ENCODE assay signal across 8 cellular contexts in the genomic region with DNA sequence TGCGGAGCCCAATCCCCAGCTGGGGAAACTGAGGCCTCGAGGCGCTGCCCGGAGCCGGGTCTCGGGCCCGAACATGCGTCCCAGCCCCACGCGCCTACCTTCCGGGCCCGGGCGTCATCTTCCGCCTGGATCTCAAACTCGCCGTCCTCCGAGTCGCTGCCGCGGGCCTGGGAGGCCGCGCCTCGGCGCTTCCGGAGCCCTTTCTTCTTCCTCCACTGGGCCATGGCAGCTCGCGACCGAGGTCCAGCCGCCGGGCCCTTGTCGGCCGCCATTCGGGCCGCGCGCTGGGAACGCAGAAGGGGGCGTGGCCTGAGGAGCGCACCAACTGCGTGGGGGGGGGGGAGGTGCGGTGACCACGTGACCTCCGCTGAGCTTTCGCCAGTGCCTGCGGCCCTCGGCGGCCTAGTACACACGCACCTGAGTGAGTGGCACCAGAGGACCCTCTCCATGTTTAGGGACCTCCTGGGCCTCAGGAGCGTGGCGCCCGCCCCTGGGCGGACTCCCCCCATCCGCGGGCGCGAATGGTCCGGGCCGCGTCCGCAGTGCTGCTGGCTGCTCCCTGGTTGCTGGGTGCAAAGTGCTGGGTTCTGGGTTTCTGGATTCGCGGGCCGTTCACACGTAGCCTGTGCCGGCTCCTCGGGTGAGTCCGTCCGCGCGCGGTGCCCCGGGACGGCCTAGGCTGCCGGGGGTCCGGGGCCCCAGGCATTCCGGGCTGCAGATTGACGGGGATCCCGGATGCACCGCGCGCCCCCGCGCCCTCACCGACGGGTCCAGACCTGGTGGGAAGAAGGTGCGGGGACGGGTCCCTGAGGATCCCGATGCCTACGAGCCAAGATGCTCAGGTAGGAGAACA. TPM values are rescaled to one million over a fixed set of nuclear protein-coding genes. Genes with fewer than 3 reads are reported as not detected.
DNase-seq lines count a peak whose midpoint lies in the region; ATAC-seq, FAIRE-seq and TF ChIP-seq lines count a peak whose summit lies in the region.

A gene with protein sequence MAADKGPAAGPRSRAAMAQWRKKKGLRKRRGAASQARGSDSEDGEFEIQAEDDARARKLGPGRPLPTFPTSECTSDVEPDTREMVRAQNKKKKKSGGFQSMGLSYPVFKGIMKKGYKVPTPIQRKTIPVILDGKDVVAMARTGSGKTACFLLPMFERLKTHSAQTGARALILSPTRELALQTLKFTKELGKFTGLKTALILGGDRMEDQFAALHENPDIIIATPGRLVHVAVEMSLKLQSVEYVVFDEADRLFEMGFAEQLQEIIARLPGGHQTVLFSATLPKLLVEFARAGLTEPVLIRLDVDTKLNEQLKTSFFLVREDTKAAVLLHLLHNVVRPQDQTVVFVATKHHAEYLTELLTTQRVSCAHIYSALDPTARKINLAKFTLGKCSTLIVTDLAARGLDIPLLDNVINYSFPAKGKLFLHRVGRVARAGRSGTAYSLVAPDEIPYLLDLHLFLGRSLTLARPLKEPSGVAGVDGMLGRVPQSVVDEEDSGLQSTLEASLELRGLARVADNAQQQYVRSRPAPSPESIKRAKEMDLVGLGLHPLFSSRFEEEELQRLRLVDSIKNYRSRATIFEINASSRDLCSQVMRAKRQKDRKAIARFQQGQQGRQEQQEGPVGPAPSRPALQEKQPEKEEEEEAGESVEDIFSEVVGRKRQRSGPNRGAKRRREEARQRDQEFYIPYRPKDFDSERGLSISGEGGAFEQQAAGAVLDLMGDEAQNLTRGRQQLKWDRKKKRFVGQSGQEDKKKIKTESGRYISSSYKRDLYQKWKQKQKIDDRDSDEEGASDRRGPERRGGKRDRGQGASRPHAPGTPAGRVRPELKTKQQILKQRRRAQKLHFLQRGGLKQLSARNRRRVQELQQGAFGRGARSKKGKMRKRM (minus strand): TSS at position 299 of the 853 bp plus-strand sequence. CDS start 27 bp downstream, at position 272.
A gene with protein sequence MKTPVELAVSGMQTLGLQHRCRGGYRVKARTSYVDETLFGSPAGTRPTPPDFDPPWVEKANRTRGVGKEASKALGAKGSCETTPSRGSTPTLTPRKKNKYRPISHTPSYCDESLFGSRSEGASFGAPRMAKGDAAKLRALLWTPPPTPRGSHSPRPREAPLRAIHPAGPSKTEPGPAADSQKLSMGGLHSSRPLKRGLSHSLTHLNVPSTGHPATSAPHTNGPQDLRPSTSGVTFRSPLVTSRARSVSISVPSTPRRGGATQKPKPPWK (plus strand): TSS at position 542 of the 853 bp plus-strand sequence. CDS start 1,026 bp downstream, outside the sequence.

- no peaks in the 10 kb centered on the region for H3K9me3 Mint-ChIP-seq in H9
- H3K9me3 Mint-ChIP-seq in activated naive CD8-positive, alpha-beta T cell treated with anti-CD3 and anti-CD28 coated beads for 36 hours: no peaks in the 10 kb centered on the region

- DNase-seq in GM04503 (ENCODE audit: low read depth) (peak; percentile 20), H9 (peak; percentile 95), MG63 (peak; percentile 77), Right ventricle myocardium inferior (ENCODE audit: missing footprints) (peak; percentile 91), pancreas (peak; percentile 74 to 95 (median 86))
- peak; percentile 79 for DNase-seq in activated naive CD8-positive, alpha-beta T cell treated with anti-CD3 and anti-CD28 coated beads for 36 hours

- TF ChIP-seq CTCF in H9 (conservative IDR thresholded peaks at IDR 0.05) (no peak), SU-DHL-6 (IDR thresholded peaks at IDR 0.05; ENCODE audit: insufficient read depth, low read length, poor library complexity, severe bottlenecking) (no peak), pancreas (IDR thresholded peaks at IDR 0.05) (no peak)

- intact Hi-C loops in Right ventricle myocardium inferior (cut with DNase I) (no loop called here), pancreas (cut with DNase I) (no loop called here)

- ATAC-seq in Right ventricle myocardium inferior (peak; percentile 90), pancreas (peak; percentile 88 to 95 (median 90))

- peak within 1 kb of the TSS; percentile 89 to 92 for H3K4me3 Mint-ChIP-seq in H9
- peak within 1 kb of the TSS; percentile 95 for H3K4me3 Mint-ChIP-seq in activated naive CD8-positive, alpha-beta T cell treated with anti-CD3 and anti-CD28 coated beads for 36 hours

- no peak within 1 kb of the TSS for H4K5ac ChIP-seq in H9 (ENCODE audit: insufficient read length, low read depth, low read length)

- H3K14ac ChIP-seq in H9 (ENCODE audit: insufficient read depth, low read length): peak within 1 kb of the TSS; percentile 93

- no peak within 1 kb of the TSS for H2AK5ac ChIP-seq in H9 (ENCODE audit: insufficient read length, low read length)

- no peak within 1 kb of the TSS for H2BK12ac ChIP-seq in H9 (ENCODE audit: insufficient read length, low read depth, low read length)

- no CpG with 5 or more reads among the region's 89 CpGs for WGBS in H9 (ENCODE audit: extremely low coverage, insufficient read length, low lambda C conversion rate)
- WGBS in pancreas, 2 donors: 0 to 1% methylated on average over 80 to 89 of the region's 89 CpGs
- under 1% methylated on average over 89 of the region's 89 CpGs for WGBS in thymus

- H3K27me3 ChIP-seq in H9 (ENCODE audit: insufficient read depth, low read length) (no peaks in the 10 kb centered on the region), MG63 (no peaks in the 10 kb centered on the region), SU-DHL-6 (ENCODE audit: low read length) (no peaks in the 10 kb centered on the region), pancreas (no peaks in the 10 kb centered on the region), thymus (ENCODE audit: control insufficient read depth, insufficient read depth) (no peaks in the 10 kb centered on the region)

- H3K36me3 ChIP-seq in MG63: peaks cover 48% of the 10 kb centered on the region
- H3K36me3 ChIP-seq in SU-DHL-6 (ENCODE audit: low read length): 0 out of 2 replicates have a peak, but pooled peaks cover 9% of the 10 kb centered on the region
- peaks cover 0 to 3% (median under 1%) of the 10 kb centered on the region in 3 donors for H3K36me3 ChIP-seq in pancreas
- peaks cover 13% of the 10 kb centered on the region for H3K36me3 ChIP-seq in thymus (ENCODE audit: control insufficient read depth, insufficient read depth)

- FAIRE-seq in pancreas (lab: Jason Lieb, UNC): no peak

- peaks cover 8 to 12% of the 10 kb centered on the region in 2 experiments for H3K4me1 Mint-ChIP-seq in H9
- peaks cover 39% of the 10 kb centered on the region for H3K4me1 Mint-ChIP-seq in activated naive CD8-positive, alpha-beta T cell treated with anti-CD3 and anti-CD28 coated beads for 36 hours

- H3K36me3 Mint-ChIP-seq in H9 (ENCODE audit: insufficient read depth in 1 of 3, low read depth in 3 of 3): peaks cover 29 to 44% (median 33%) of the 10 kb centered on the region in 3 experiments
- peaks cover 28% of the 10 kb centered on the region for H3K36me3 Mint-ChIP-seq in activated naive CD8-positive, alpha-beta T cell treated with anti-CD3 and anti-CD28 coated beads for 36 hours

- H3T11ph ChIP-seq in H9 (ENCODE audit: low read length): no peak within 1 kb of the TSS

- H3K27ac ChIP-seq in H9 (ENCODE audit: insufficient read length, low read depth, low read length): no peak within 1 kb of the TSS
- H3K27ac ChIP-seq in SU-DHL-6 (ENCODE audit: low read depth, low read length): peak within 1 kb of the TSS; percentile 86
- H3K27ac ChIP-seq in pancreas: peak within 1 kb of the TSS; percentile 87 to 99 (median 94)
- peak within 1 kb of the TSS; percentile 83 for H3K27ac ChIP-seq in thymus (ENCODE audit: low read depth)

- H3K9ac ChIP-seq in H9 (ENCODE audit: extremely low read depth, insufficient read length, low read length) (peak within 1 kb of the TSS; percentile 77), SU-DHL-6 (ENCODE audit: low read length) (peak within 1 kb of the TSS; percentile 81)

- H2BK20ac ChIP-seq in H9 (ENCODE audit: low read depth, low read length, poor library complexity, severe bottlenecking): no peak within 1 kb of the TSS

- H3K4me1 ChIP-seq in H9 (ENCODE audit: insufficient read depth, low read length) (no peaks in the 10 kb centered on the region), pancreas (peaks cover 4 to 13% (median 8%) of the 10 kb centered on the region in 3 donors), thymus (ENCODE audit: control insufficient read depth, insufficient read depth, low read length) (peaks cover 14% of the 10 kb centered on the region)

- H3F3A ChIP-seq in SU-DHL-6 (ENCODE audit: insufficient read depth): peaks cover 16% of the 10 kb centered on the region

- no peaks in the 10 kb centered on the region for H3K9me2 ChIP-seq in SU-DHL-6 (replicated peaks; ENCODE audit: insufficient read depth, low read length)

- H3K9me3 ChIP-seq in H9 (ENCODE audit: control insufficient read depth, low read depth, low read length) (no peaks in the 10 kb centered on the region), MG63 (no peaks in the 10 kb centered on the region), SU-DHL-6 (ENCODE audit: insufficient read depth, low read length) (no peaks in the 10 kb centered on the region), pancreas (no peaks in the 10 kb centered on the region), thymus (ENCODE audit: control insufficient read depth) (no peaks in the 10 kb centered on the region)

- H3K79me2 ChIP-seq in H9 (ENCODE audit: insufficient read depth, low read length) (peaks cover 16% of the 10 kb centered on the region; the same call in 1 of the 2 replicates), SU-DHL-6 (ENCODE audit: insufficient read depth, low read length) (peaks cover 73% of the 10 kb centered on the region)

- H3K4ac ChIP-seq in H9 (ENCODE audit: low read depth, low read length): no peak within 1 kb of the TSS

- H2BK5ac ChIP-seq in H9 (ENCODE audit: insufficient read length, low read length): no peak within 1 kb of the TSS

- H3K4me3 ChIP-seq in MG63 (peak within 1 kb of the TSS; percentile 93), SU-DHL-6 (ENCODE audit: insufficient read depth, low read length, poor library complexity, severe bottlenecking) (peak within 1 kb of the TSS; percentile 81), pancreas (peak within 1 kb of the TSS; percentile 68 to 100 (median 91)), thymus (ENCODE audit: low read length) (peak within 1 kb of the TSS; percentile 70)

- no peaks in the 10 kb centered on the region for H3K27me3 Mint-ChIP-seq in H9 (ENCODE audit: low read depth)
- H3K27me3 Mint-ChIP-seq in activated naive CD8-positive, alpha-beta T cell treated with anti-CD3 and anti-CD28 coated beads for 36 hours: no peaks in the 10 kb centered on the region

- H3K23ac ChIP-seq in H9 (ENCODE audit: insufficient read length, low read depth, low read length): no peak within 1 kb of the TSS

- no peak within 1 kb of the TSS for H3K56ac ChIP-seq in H9 (ENCODE audit: insufficient read length, low read depth, low read length)

- H2AFZ ChIP-seq in H9 (ENCODE audit: low read length): no peak within 1 kb of the TSS
- peak within 1 kb of the TSS; percentile 37 for H2AFZ ChIP-seq in SU-DHL-6 (ENCODE audit: low read depth, low read length, severe bottlenecking)

- no peak within 1 kb of the TSS for H4K8ac ChIP-seq in H9 (replicated peaks; ENCODE audit: insufficient read length, low read depth, low read length)

- H4K20me1 ChIP-seq in H9 (ENCODE audit: control insufficient read depth, insufficient read depth, insufficient read length): no peaks in the 10 kb centered on the region
- no peaks in the 10 kb centered on the region for H4K20me1 ChIP-seq in SU-DHL-6 (ENCODE audit: low read depth, low read length)

- H4K91ac ChIP-seq in H9 (ENCODE audit: insufficient read length, low read depth, low read length): no peak within 1 kb of the TSS

- H3K23me2 ChIP-seq in H9 (ENCODE audit: insufficient read length, low read depth, low read length, poor library complexity, severe bottlenecking): peaks cover 8% of the 10 kb centered on the region

- H2BK15ac ChIP-seq in H9 (ENCODE audit: low read depth, low read length): no peak within 1 kb of the TSS

- H3K4me2 ChIP-seq in H9 (ENCODE audit: insufficient read depth, insufficient read length, low read length): peak within 1 kb of the TSS; percentile 94
- H3K4me2 ChIP-seq in SU-DHL-6 (ENCODE audit: low read depth, low read length, poor library complexity, severe bottlenecking): peak within 1 kb of the TSS; percentile 91

- H3K79me1 ChIP-seq in H9 (ENCODE audit: insufficient read depth, low read depth, low read length, poor library complexity, severe bottlenecking): peaks cover 17% of the 10 kb centered on the region

- peak within 1 kb of the TSS in 2 of 3 experiments; percentile 74 to 77; a peak in 4 of 7 replicates for H3K27ac Mint-ChIP-seq in H9
- H3K27ac Mint-ChIP-seq in activated naive CD8-positive, alpha-beta T cell treated with anti-CD3 and anti-CD28 coated beads for 36 hours: peak within 1 kb of the TSS; percentile 97

- H3K18ac ChIP-seq in H9 (ENCODE audit: insufficient read length, low read depth, low read length): peak within 1 kb of the TSS; percentile 89

- H2BK120ac ChIP-seq in H9 (ENCODE audit: low read depth, low read length, poor library complexity, severe bottlenecking): no peak within 1 kb of the TSS

RNA-seq across cellular contexts. Expression of the first gene that starts in this region (rescaled TPM):
- total RNA-seq in H9 (2021) (83.0 TPM in 2 replicates), Right ventricle myocardium inferior (38.5 TPM), pancreas (10 to 100 TPM; 30.0 to 71.4 (median 54.6) TPM)
- total RNA-seq in MG63 (2014; rRNA removed; shearing (Covaris generic); ENCODE audit: low replicate concordance): 80.5 and 82.0 TPM in 2 replicates
- 100 to 1,000 TPM; 136 to 145 TPM for total RNA-seq in activated naive CD8-positive, alpha-beta T cell treated with anti-CD3 and anti-CD28 coated beads for 36 hours
- polyA plus RNA-seq in pancreas (10 to 100 TPM; 51.8 to 59.7 TPM), thymus (49.8 TPM)

RNA-seq across cellular contexts. Expression of the second gene that starts in this region (rescaled TPM):
- total RNA-seq in H9 (2021) (26.0 and 26.1 TPM in 2 replicates), Right ventricle myocardium inferior (18.1 TPM), pancreas (1 to 10 TPM; 4.8 to 8.6 (median 5.4) TPM)
- 34.4 and 38.6 TPM in 2 replicates for total RNA-seq in MG63 (2014; rRNA removed; shearing (Covaris generic); ENCODE audit: low replicate concordance)
- 10 to 100 TPM; 28.9 to 31.1 TPM for total RNA-seq in activated naive CD8-positive, alpha-beta T cell treated with anti-CD3 and anti-CD28 coated beads for 36 hours
- polyA plus RNA-seq in pancreas (1 to 10 TPM; 5.0 to 8.9 TPM), thymus (8.5 TPM)

Comparison
In these comparisons a context has a peak if more than half of its experiments do, and no peak if none do; other contexts are left out.
1. DNase-seq: peak in every context shown above with its lines; median percentile 95 in H9; 91 in Right ventricle myocardium inferior; 86 in pancreas; 79 in activated naive CD8-positive, alpha-beta T cell treated with anti-CD3 and anti-CD28 coated beads for 36 hours; 77 in MG63; 20 in GM04503.